In genomic region chr6:32940656-32941411, GRCh38 we compare ENCODE assay signal across 8 cellular contexts. TPM values are rescaled to one million over a fixed set of nuclear protein-coding genes. Genes with fewer than 3 reads are reported as not detected.
DNase-seq lines count a peak whose midpoint lies in the region; ATAC-seq, FAIRE-seq and TF ChIP-seq lines count a peak whose summit lies in the region.

HLA-DMB (minus strand) TSS chr6:32941028; CDS start chr6:32940807, 221 bp downstream.

- H3K4me1 ChIP-seq in astrocyte (ENCODE audit: insufficient read depth, low read length) (no peaks in the 10 kb centered on the region), right atrium auricular region (peaks cover 0 to 15% of the 10 kb centered on the region in 2 donors)

- H3K36me3 Mint-ChIP-seq in astrocyte (ENCODE audit: low read depth, unreplicated experiment) (no peaks in the 10 kb centered on the region), progenitor cell of endocrine pancreas (ENCODE audit: insufficient read depth) (no peaks in the 10 kb centered on the region)

- no peaks in the 10 kb centered on the region for H3K4me1 Mint-ChIP-seq in astrocyte (ENCODE audit: low read depth, unreplicated experiment)
- peaks cover 1% of the 10 kb centered on the region for H3K4me1 Mint-ChIP-seq in progenitor cell of endocrine pancreas (ENCODE audit: low read depth)

- no peak within 1 kb of the TSS for H2AFZ ChIP-seq in astrocyte (ENCODE audit: low read depth, low read length)

- H3K27me3 Mint-ChIP-seq in astrocyte (ENCODE audit: low read depth, unreplicated experiment) (peaks cover 16% of the 10 kb centered on the region), progenitor cell of endocrine pancreas (peaks cover 38% of the 10 kb centered on the region)

- no peaks in the 10 kb centered on the region for H3K9me3 ChIP-seq in astrocyte (ENCODE audit: insufficient read depth, low read depth, low read length)
- H3K9me3 ChIP-seq in right atrium auricular region, result peaks cover 0 to 1% of the 10 kb centered on the region in 2 donors

- H3K36me3 ChIP-seq in astrocyte (ENCODE audit: insufficient read depth, low read length) (no peaks in the 10 kb centered on the region), right atrium auricular region (no peaks in the 10 kb centered on the region)

- peaks cover 1% of the 10 kb centered on the region for H3K9me3 Mint-ChIP-seq in astrocyte (ENCODE audit: unreplicated experiment)
- peaks cover 3% of the 10 kb centered on the region for H3K9me3 Mint-ChIP-seq in progenitor cell of endocrine pancreas (ENCODE audit: low read depth)

- no peak for TF ChIP-seq CTCF in astrocyte (IDR thresholded peaks at IDR 0.05; ENCODE audit: insufficient read depth, low read depth, low read length)
- no peak for TF ChIP-seq CTCF in right atrium auricular region (IDR thresholded peaks at IDR 0.05)
- no peak for TF ChIP-seq CTCF in progenitor cell of endocrine pancreas (IDR thresholded peaks at IDR 0.05; ENCODE audit: unreplicated experiment)

- peaks cover 50% of the 10 kb centered on the region for H3K27me3 ChIP-seq in astrocyte (ENCODE audit: insufficient read depth, low read length)
- no peaks in the 10 kb centered on the region for H3K27me3 ChIP-seq in right atrium auricular region

- peak within 1 kb of the TSS; percentile 63 for H3K4me2 ChIP-seq in astrocyte (ENCODE audit: low read length)

- H3K27ac ChIP-seq in astrocyte (ENCODE audit: low read depth, low read length) (no peak within 1 kb of the TSS), right atrium auricular region (peak within 1 kb of the TSS; percentile 61 to 62)

- peak; percentile 83 for DNase-seq in G401 (ENCODE audit: low spot score)
- DNase-seq in HS-5 (ENCODE audit: low read depth), result peak; percentile 40
- peak; percentile 69 for DNase-seq in SK-N-DZ (ENCODE audit: low spot score)
- DNase-seq in astrocyte (ENCODE audit: low read depth), result peak; percentile 53
- DNase-seq in right atrium auricular region (ENCODE audit: low spot score), result no peak
- no peak for DNase-seq in progenitor cell of endocrine pancreas (ENCODE audit: low spot score, unreplicated experiment)
- DNase-seq in HuH-7.5 (ENCODE audit: low spot score), result no peak

- H3K79me2 ChIP-seq in astrocyte (ENCODE audit: insufficient read depth, low read length), result no peaks in the 10 kb centered on the region

- in situ Hi-C loops in G401 (cut with HindIII; ENCODE audit: low sequenced_read_pairs), result loop anchor here (10.0 kb wide), 1 partner anchor 116 kb away; no protein-coding TSS in a partner anchor

- no peak within 1 kb of the TSS for H3K4me3 ChIP-seq in astrocyte (ENCODE audit: insufficient read depth, low read depth, low read length)
- H3K4me3 ChIP-seq in right atrium auricular region, result peak within 1 kb of the TSS; percentile 27 to 45

- no peak within 1 kb of the TSS for H3K9ac ChIP-seq in astrocyte (ENCODE audit: low read length)

- peak within 1 kb of the TSS; percentile 71 for H3K4me3 Mint-ChIP-seq in astrocyte (ENCODE audit: unreplicated experiment)
- H3K4me3 Mint-ChIP-seq in progenitor cell of endocrine pancreas (ENCODE audit: low read depth), result peak within 1 kb of the TSS; percentile 60

- H3K27ac Mint-ChIP-seq in astrocyte (ENCODE audit: unreplicated experiment), result no peak within 1 kb of the TSS
- peak within 1 kb of the TSS; percentile 65 for H3K27ac Mint-ChIP-seq in progenitor cell of endocrine pancreas

- ATAC-seq in GM21360 (IDR thresholded peaks at IDR 0.05; ENCODE audit: unreplicated experiment), result peak; percentile 39

- no peaks in the 10 kb centered on the region for H4K20me1 ChIP-seq in astrocyte (ENCODE audit: insufficient read depth, low read length)

- FAIRE-seq in astrocyte (lab: Jason Lieb, UNC), result no peak

RNA-seq across cellular contexts. Expression of gene HLA-DMB, which starts in this region (rescaled TPM):
- total RNA-seq in G401 (2014; rRNA removed; shearing (Covaris generic)), result 3.2 and 8.0 TPM in 2 replicates
- not detected in 2 replicates for polyA plus RNA-seq in SK-N-DZ (2014; cell fraction: cytosol; rRNA removed)
- polyA plus RNA-seq in SK-N-DZ (2014; cell fraction: nucleus; rRNA removed), result 0.24 TPM in 1 of 2 replicates, not detected in the other
- total RNA-seq in astrocyte (0.11 and 0.24 TPM in 2 replicates), right atrium auricular region (10 to 100 TPM in 1 of 2 donors, 1 to 10 TPM in 1; 3.6 to 12.9 TPM), progenitor cell of endocrine pancreas (1.1 and 1.8 TPM in 2 replicates)

Comparison
In these comparisons a context has a peak if more than half of its experiments do, and no peak if none do; other contexts are left out.
1. Peak in DNase-seq and H3K4me2 ChIP-seq in astrocyte; RNA of the gene not detected or under 1 TPM.
2. DNase-seq: peak in G401 (single experiment), HS-5 (single experiment) and SK-N-DZ (single experiment); none in right atrium auricular region (single experiment), progenitor cell of endocrine pancreas (single experiment) and HuH-7.5 (single experiment).